In genomic region chr6:106244521-106244920, GRCh38 we compare ENCODE assay signal across 23 cellular contexts.
"Had no signal": no experiment of that assay in that cellular context is flagged by ENCODE, and none has a peak within 500 bp of the region (broad histone marks: within the 10 kb centered on the region; RNA-seq: fewer than 3 reads in every experiment).

No MANE protein-coding gene starts in this region.

- H3K27ac Mint-ChIP-seq: activated CD4-positive, alpha-beta T cell treated with anti-CD3 and anti-CD28 coated beads, Interleukin-2, amount 10 ng/mL, durations not matched to agents 24 days and 14 days; activated CD8-positive, alpha-beta memory T cell treated with anti-CD3 and anti-CD28 coated beads, Interleukin-2, amount 10 ng/mL, durations not matched to agents 7 days and 5 days; activated naive CD4-positive, alpha-beta T cell treated with anti-CD3 and anti-CD28 coated beads for 36 hours; activated naive CD8-positive, alpha-beta T cell; activated T-cell treated with anti-CD3 and anti-CD28 coated beads, Interleukin-2, amount 50 U/mL, for 24 hours; T-helper 2 cell treated with Interferon-gamma antibody and Interleukin-4, amounts not matched to agents 5 μg/mL and 100 μg/mL, for 36 hours; WTC11 had no signal

- H3K9me3 ChIP-seq: MG63 had no signal

- ATAC-seq: Panc1, Right ventricle myocardium inferior, WTC11 had no signal

- H3K9me3 Mint-ChIP-seq: activated naive CD4-positive, alpha-beta T cell treated with anti-CD3 and anti-CD28 coated beads for 36 hours; activated T-cell treated with anti-CD3 and anti-CD28 coated beads, Interleukin-2, amount 50 U/mL, for 24 hours; T-helper 2 cell treated with Interferon-gamma antibody and Interleukin-4, amounts not matched to agents 5 μg/mL and 100 μg/mL, for 36 hours had no signal

- H3K4me3 Mint-ChIP-seq: activated CD4-positive, alpha-beta T cell treated with anti-CD3 and anti-CD28 coated beads, Interleukin-2, amount 10 ng/mL, durations not matched to agents 24 days and 14 days; activated CD8-positive, alpha-beta memory T cell treated with anti-CD3 and anti-CD28 coated beads, Interleukin-2, amount 10 ng/mL, durations not matched to agents 7 days and 5 days; activated naive CD4-positive, alpha-beta T cell treated with anti-CD3 and anti-CD28 coated beads for 36 hours; activated naive CD8-positive, alpha-beta T cell; activated T-cell treated with anti-CD3 and anti-CD28 coated beads, Interleukin-2, amount 50 U/mL, for 24 hours; T-helper 2 cell treated with Interferon-gamma antibody and Interleukin-4, amounts not matched to agents 5 μg/mL and 100 μg/mL, for 36 hours; WTC11 had no signal

- H3K4me3 ChIP-seq: MG63, SK-N-MC had no signal

- H3K27me3 Mint-ChIP-seq: activated CD4-positive, alpha-beta T cell treated with anti-CD3 and anti-CD28 coated beads, Interleukin-2, amount 10 ng/mL, durations not matched to agents 24 days and 14 days; activated CD8-positive, alpha-beta memory T cell treated with anti-CD3 and anti-CD28 coated beads, Interleukin-2, amount 10 ng/mL, durations not matched to agents 7 days and 5 days; activated naive CD8-positive, alpha-beta T cell; activated T-cell treated with anti-CD3 and anti-CD28 coated beads, Interleukin-2, amount 50 U/mL, for 24 hours had no signal

- H3K36me3 ChIP-seq: MG63 had no signal

- DNase-seq: activated CD4-positive, alpha-beta T cell treated with anti-CD3 and anti-CD28 coated beads, Interleukin-2, amount 10 ng/mL, durations not matched to agents 24 days and 14 days; activated CD4-positive, alpha-beta T cell treated with anti-CD3 and anti-CD28 coated beads, Interleukin-2, amount 50 U/mL, for 48 hours; activated CD4-positive, CD25-positive, alpha-beta regulatory T cell treated with anti-CD3 and anti-CD28 coated beads, Interleukin-2, amount 50 U/mL, for 72 hours; activated CD8-positive, alpha-beta memory T cell treated with anti-CD3 and anti-CD28 coated beads, Interleukin-2, amount 10 ng/mL, durations not matched to agents 7 days and 5 days; activated gamma-delta T cell; activated naive CD4-positive, alpha-beta T cell treated with anti-CD3 and anti-CD28 coated beads for 36 hours; activated T-cell treated with anti-CD3 and anti-CD28 coated beads, Interleukin-2, amount 50 U/mL, for 24 hours; cerebellar nuclear complex; MG63; NCI-H1105 treated with DMSO at 0.1 percent for 48 hours; NCI-H1436 treated with DMSO at 0.1 percent for 48 hours; NCI-H187; NCI-H2081; NCI-H446; NCI-H524; OCI-M1; RPMI8226 had no signal

- H3K27ac ChIP-seq: SK-N-MC had no signal
